11 cellular contexts compared by ENCODE assay signal in the genomic region with DNA sequence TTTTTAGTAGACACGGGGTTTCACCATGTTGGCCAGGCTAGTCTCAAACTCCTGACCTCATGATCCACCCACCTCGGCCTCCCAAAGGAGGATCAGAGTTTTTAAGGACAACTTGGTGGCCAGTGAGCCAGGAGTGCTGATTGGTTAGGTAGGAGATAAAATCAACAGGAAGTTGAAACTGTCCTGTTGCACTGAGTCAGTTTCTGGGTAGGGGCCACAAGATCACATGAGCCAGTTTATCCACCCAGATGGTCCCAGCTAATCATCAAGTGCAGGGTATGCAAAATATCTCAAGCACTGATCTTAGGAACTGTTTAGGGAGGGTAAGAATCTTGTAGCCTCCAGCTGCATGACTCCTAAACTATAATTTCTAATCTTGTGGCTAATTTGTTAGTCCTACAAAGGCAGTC. TPM values are rescaled to one million over a fixed set of nuclear protein-coding genes. Genes with fewer than 3 reads are reported as not detected.
"Had no signal": no experiment of that assay in that cellular context is flagged by ENCODE, and none has a peak within 500 bp of the region (broad histone marks: within the 10 kb centered on the region; RNA-seq: fewer than 3 reads in every experiment).

No MANE protein-coding gene starts in this region.

RNA-seq across cellular contexts. Expression of gene CCR8, which starts 7.9 kb away (rescaled TPM):
- total RNA-seq: activated B cell treated with CpG ODN at 0.5 μM for 24 hours, aorta, fibroblast of lung, frontal cortex, lower lobe of right lung, ovary, psoas muscle, right cardiac atrium, skeletal muscle tissue, stomach, temporal lobe had no signal
